Comparison of ENCODE assay signal across 32 cellular contexts in genomic region chr1:69175078-69175477, GRCh38.
DNase-seq lines count a peak whose midpoint lies in the region; ATAC-seq, FAIRE-seq and TF ChIP-seq lines count a peak whose summit lies in the region.
"Had no signal": no experiment of that assay in that cellular context is flagged by ENCODE, and none has a peak within 500 bp of the region (broad histone marks: within the 10 kb centered on the region; RNA-seq: fewer than 3 reads in every experiment).

No MANE protein-coding gene starts in this region.

- H3K27me3 ChIP-seq in liver (ENCODE audit: control insufficient read depth in 4 of 4, insufficient read depth in 4 of 4, low read length in 3 of 4) (no peaks in the 10 kb centered on the region), HepG2 (ENCODE audit: control insufficient read depth in 1 of 2, insufficient read depth in 2 of 2, low read length in 2 of 2) (no peaks in the 10 kb centered on the region)
- H3K27me3 ChIP-seq: brain microvascular endothelial cell, dorsolateral prefrontal cortex, left lung, uterus had no signal

- H4K20me1 ChIP-seq in HepG2 (ENCODE audit: insufficient read depth, low read length) (no peaks in the 10 kb centered on the region), OCI-LY7 (ENCODE audit: insufficient read depth, low read length) (no peaks in the 10 kb centered on the region)

- H3K9me3 Mint-ChIP-seq in natural killer cell: peaks cover 12 to 17% of the 10 kb centered on the region in 2 donors
- H3K9me3 Mint-ChIP-seq: activated T-helper 2 cell treated with anti-CD3 and anti-CD28 coated beads, Interferon-gamma antibody, Interleukin-2, Interleukin-4, amounts not matched to agents 10 μg/mL and 5 μg/mL and 100 μg/mL, durations not matched to agents 14 hours and 24 hours and 36 hours had no signal

- H3K79me2 ChIP-seq in HepG2 (ENCODE audit: insufficient read depth, low read length) (no peaks in the 10 kb centered on the region), OCI-LY7 (ENCODE audit: insufficient read depth, low read depth, low read length) (no peaks in the 10 kb centered on the region)

- no peak for TF ChIP-seq CTCF in liver (IDR thresholded peaks at IDR 0.05; ENCODE audit: low read depth, low read length, missing input control)
- TF ChIP-seq CTCF in HepG2 (CRISPR knock-in tag; IDR thresholded peaks at IDR 0.05): no peak
- 0 out of 2 replicates have a peak, but pooled peaks have one; percentile 10 for TF ChIP-seq CTCF in OCI-LY7 (conservative IDR thresholded peaks at IDR 0.05; ENCODE audit: low read length)
- no peak for TF ChIP-seq CTCF in natural killer cell (IDR thresholded peaks at IDR 0.05)

- WGBS in liver: 80% methylated on average over 1 of the region's 1 CpG
- 6% methylated on average over 1 of the region's 1 CpG for WGBS in HepG2 (ENCODE audit: low lambda C conversion rate)

- TF ChIP-seq RAD21 in liver (IDR thresholded peaks at IDR 0.05): peak; percentile 33 to 56
- no peak for TF ChIP-seq RAD21 in HepG2 (CRISPR knock-in tag; IDR thresholded peaks at IDR 0.05)

- peaks cover 0 to 2% (median 0%) of the 10 kb centered on the region in 4 donors for H3K9me3 ChIP-seq in liver (ENCODE audit: control insufficient read depth in 4 of 4, low read length in 3 of 4)
- H3K9me3 ChIP-seq in HepG2 (ENCODE audit: low read length): peaks cover 81% of the 10 kb centered on the region
- H3K9me3 ChIP-seq in OCI-LY7 (ENCODE audit: low read length): no peaks in the 10 kb centered on the region
- H3K9me3 ChIP-seq: thoracic aorta, uterus had no signal

- peaks cover 5% of the 10 kb centered on the region for H3K36me3 Mint-ChIP-seq in natural killer cell
- H3K36me3 Mint-ChIP-seq: activated naive CD4-positive, alpha-beta T cell treated with anti-CD3 and anti-CD28 coated beads, Interleukin-2, amount 50 U/mL, for 72 hours; CD4-positive, alpha-beta memory T cell; mesothelial cell of epicardium; naive B cell had no signal

- no peak for DNase-seq in HepG2 (ENCODE audit: low spot score)
- no peak for DNase-seq in OCI-LY7 (ENCODE audit: low spot score)
- DNase-seq in epithelial cell of prostate (ENCODE audit: low read depth, low spot score): peak; percentile 3
- DNase-seq in NCI-H1048 (lab: John Stamatoyannopoulos, UW): no peak
- DNase-seq in natural killer cell: no peak
- DNase-seq: activated CD4-positive, alpha-beta T cell treated with anti-CD3 and anti-CD28 coated beads for 4 hours; amygdala; brain microvascular endothelial cell; CD4-positive, alpha-beta memory T cell; dorsolateral prefrontal cortex; hypothalamus; left lung; naive B cell; NCI-H1092 treated with DMSO at 0.1 percent for 48 hours; NCI-H1694 treated with DMSO at 0.1 percent for 48 hours; NCI-H2171 treated with DMSO at 0.1 percent for 48 hours; NCI-H510A; SHP77 treated with DMSO at 0.1 percent for 48 hours; stimulated activated CD8-positive, alpha-beta memory T cell treated with anti-CD3 and anti-CD28 coated beads, Interleukin-4, amount 100 ng/mL, for 48 hours; stimulated activated naive CD8-positive, alpha-beta T cell treated with anti-CD3 and anti-CD28 coated beads, Interleukin-15, amount 100 ng/mL, for 72 hours; uterus had no signal

- intact Hi-C loops in HepG2 (cut with micrococcal nuclease; ENCODE audit: unreplicated experiment) (no loop called here), OCI-LY7 (cut with micrococcal nuclease; ENCODE audit: unreplicated experiment) (no loop called here), natural killer cell (cut with micrococcal nuclease) (no loop called here)

- TF ChIP-seq EP300 in HepG2 (IDR thresholded peaks at IDR 0.05; ENCODE audit: low read depth in 2 of 2, low read length in 2 of 2) (no peak), HepG2 (CRISPR knock-in tag; IDR thresholded peaks at IDR 0.05; ENCODE audit: borderline replicate concordance) (no peak)

- FAIRE-seq in HepG2 (lab: Jason Lieb, UNC): no peak
- FAIRE-seq: GM12878 had no signal

- in situ Hi-C loops in HepG2 (cut with HindIII; ENCODE audit: extremely low pct_ligation_motif_present, low pct_unique_long_range_greater_than_20kb): no loop called here

- H3K9ac ChIP-seq in liver (ENCODE audit: low read depth in 1 of 2, low read length in 2 of 2): no peak overlapping the region
- no peak overlapping the region for H3K9ac ChIP-seq in HepG2 (ENCODE audit: insufficient read depth, low read depth, low read length)

- no TSS peak for BruUV-seq in HepG2 (replicated peaks; lab: Mats Ljungman, UMichigan)
- no TSS peak for BruUV-seq in OCI-LY7 (replicated peaks; lab: Mats Ljungman, UMichigan)

- ATAC-seq in HepG2 (no peak), GM21447 (IDR thresholded peaks at IDR 0.05; ENCODE audit: unreplicated experiment) (no peak), natural killer cell (no peak), HG03521 (IDR thresholded peaks at IDR 0.05; ENCODE audit: unreplicated experiment) (no peak)
- ATAC-seq: activated naive CD4-positive, alpha-beta T cell treated with anti-CD3 and anti-CD28 coated beads, Interleukin-2, amount 50 U/mL, for 72 hours; GM12878; left lung; Panc1; sciatic nerve; stimulated activated naive CD8-positive, alpha-beta T cell treated with anti-CD3 and anti-CD28 coated beads, Interleukin-15, amount 100 ng/mL, for 72 hours had no signal

- no peak for TF ChIP-seq POLR2A in HepG2 (IDR thresholded peaks at IDR 0.05; ENCODE audit: insufficient read depth in 1 of 2, low read depth in 2 of 2, low read length in 2 of 2)

- no peak overlapping the region for H3K27ac Mint-ChIP-seq in natural killer cell
- H3K27ac Mint-ChIP-seq: activated naive CD4-positive, alpha-beta T cell treated with anti-CD3 and anti-CD28 coated beads, Interleukin-2, amount 50 U/mL, for 72 hours; activated T-helper 2 cell treated with anti-CD3 and anti-CD28 coated beads, Interferon-gamma antibody, Interleukin-2, Interleukin-4, amounts not matched to agents 10 μg/mL and 5 μg/mL and 100 μg/mL, durations not matched to agents 14 hours and 24 hours and 36 hours; CD4-positive, alpha-beta memory T cell; mesothelial cell of epicardium; naive B cell; progenitor cell of endocrine pancreas; stimulated activated naive CD8-positive, alpha-beta T cell treated with anti-CD3 and anti-CD28 coated beads, Interleukin-15, amount 100 ng/mL, for 72 hours had no signal

- H3K4me1 ChIP-seq in liver (ENCODE audit: control insufficient read depth in 4 of 4, insufficient read depth in 4 of 4, low read length in 3 of 4): no peaks in the 10 kb centered on the region
- H3K4me1 ChIP-seq in HepG2 (ENCODE audit: insufficient read depth, low read length): no peaks in the 10 kb centered on the region
- no peaks in the 10 kb centered on the region for H3K4me1 ChIP-seq in OCI-LY7 (ENCODE audit: insufficient read depth, low read length, poor library complexity, severe bottlenecking)
- H3K4me1 ChIP-seq: left lung, uterus had no signal

- no peaks in the 10 kb centered on the region for H3K9me2 ChIP-seq in OCI-LY7 (ENCODE audit: insufficient read depth, low read length)

- H3K27ac ChIP-seq in liver (ENCODE audit: low read depth in 1 of 2, low read length in 2 of 2): no peak overlapping the region
- H3K27ac ChIP-seq in HepG2 (ENCODE audit: extremely low read length, insufficient read depth, low read length): no peak overlapping the region
- H3K27ac ChIP-seq in OCI-LY7 (ENCODE audit: low read depth, low read length, poor library complexity, severe bottlenecking): no peak overlapping the region
- H3K27ac ChIP-seq in epithelial cell of prostate: no peak overlapping the region
- H3K27ac ChIP-seq: brain microvascular endothelial cell, dorsolateral prefrontal cortex, left lung, thoracic aorta, uterus had no signal

- CTCF ChIA-PET in HepG2 (lab: Yijun Ruan, JAX; ENCODE audit: low intra/inter-chr PET ratio, low total read pairs) (no interaction called here), OCI-LY7 (lab: Charles Lee; ENCODE audit: unreplicated experiment) (no interaction called here)

- POLR2A ChIA-PET in HepG2 (lab: Yijun Ruan, JAX) (no interaction called here), OCI-LY7 (lab: Charles Lee) (no interaction called here)

- H2AFZ ChIP-seq in HepG2 (ENCODE audit: low read length): no peak overlapping the region
- no peak overlapping the region for H2AFZ ChIP-seq in OCI-LY7 (ENCODE audit: low read length)

- no peaks in the 10 kb centered on the region for H3K27me3 Mint-ChIP-seq in natural killer cell (ENCODE audit: low read depth in 2 of 2)
- H3K27me3 Mint-ChIP-seq: CD4-positive, alpha-beta memory T cell; naive B cell; progenitor cell of endocrine pancreas; stimulated activated naive CD8-positive, alpha-beta T cell treated with anti-CD3 and anti-CD28 coated beads, Interleukin-15, amount 100 ng/mL, for 72 hours had no signal

- H3K4me3 ChIP-seq in liver (ENCODE audit: low read depth in 1 of 3, low read length in 3 of 3) (no peak overlapping the region), HepG2 (replicated peaks in 1 of 3; ENCODE audit: insufficient read depth in 1 of 3, low read depth in 2 of 3, low read length in 3 of 3) (no peak overlapping the region), OCI-LY7 (ENCODE audit: low read depth, low read length, poor library complexity, severe bottlenecking) (no peak overlapping the region)
- H3K4me3 ChIP-seq: dorsolateral prefrontal cortex, GM12878, left lung, thoracic aorta, uterus had no signal

- no peaks in the 10 kb centered on the region for H3K4me1 Mint-ChIP-seq in natural killer cell
- H3K4me1 Mint-ChIP-seq: CD4-positive, alpha-beta memory T cell; mesothelial cell of epicardium; naive B cell; stimulated activated naive CD8-positive, alpha-beta T cell treated with anti-CD3 and anti-CD28 coated beads, Interleukin-15, amount 100 ng/mL, for 72 hours had no signal

- H3K4me2 ChIP-seq in HepG2 (ENCODE audit: low read depth, low read length): no peak overlapping the region
- no peak overlapping the region for H3K4me2 ChIP-seq in OCI-LY7 (ENCODE audit: low read length)

- no peak overlapping the region for H3K4me3 Mint-ChIP-seq in natural killer cell
- H3K4me3 Mint-ChIP-seq: CD4-positive, alpha-beta memory T cell; mesothelial cell of epicardium; naive B cell; stimulated activated naive CD8-positive, alpha-beta T cell treated with anti-CD3 and anti-CD28 coated beads, Interleukin-15, amount 100 ng/mL, for 72 hours had no signal

- no peaks in the 10 kb centered on the region for H3K36me3 ChIP-seq in liver (ENCODE audit: control insufficient read depth in 4 of 4, insufficient read depth in 3 of 4, low read depth in 1 of 4, low read length in 3 of 4)
- H3K36me3 ChIP-seq in HepG2 (replicated peaks in 1 of 2; ENCODE audit: control insufficient read depth in 1 of 2, insufficient read depth in 2 of 2, low read length in 2 of 2): no peaks in the 10 kb centered on the region
- no peaks in the 10 kb centered on the region for H3K36me3 ChIP-seq in OCI-LY7 (ENCODE audit: insufficient read depth, low read length)
- H3K36me3 ChIP-seq: brain microvascular endothelial cell, left lung, thoracic aorta, uterus had no signal

TF ChIP-seq in liver, 16 proteins besides CTCF, POLR2A, EP300 and RAD21 (continues in another document):
- no peak for TF ChIP-seq JUND (IDR thresholded peaks at IDR 0.05)
- TF ChIP-seq EGR1 (IDR thresholded peaks at IDR 0.05; ENCODE audit: low read depth in 2 of 2): no peak
- TF ChIP-seq YY1 (IDR thresholded peaks at IDR 0.05): no peak
